14 cellular contexts compared by ENCODE assay signal in the genomic region with DNA sequence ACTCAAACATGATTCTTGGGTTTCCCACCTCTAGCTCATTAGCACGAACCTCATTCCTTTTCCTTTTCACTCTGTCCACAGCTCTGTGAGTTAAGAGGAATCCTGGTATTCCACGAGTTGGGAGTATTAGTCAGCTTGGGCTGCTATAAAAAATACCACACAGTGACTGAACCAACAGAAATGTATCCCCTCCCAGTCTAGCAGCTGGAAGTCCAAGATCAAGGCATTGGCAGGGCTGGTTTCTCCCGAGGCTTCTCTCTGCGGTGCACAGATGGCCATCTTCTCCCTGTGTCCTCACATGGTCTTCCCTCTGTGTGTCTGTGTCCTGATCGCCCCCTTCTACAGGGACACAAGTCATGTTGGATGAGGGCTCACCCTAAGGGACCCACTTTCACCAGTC.
"Had no signal": no experiment of that assay in that cellular context is flagged by ENCODE, and none has a peak within 500 bp of the region (broad histone marks: within the 10 kb centered on the region; RNA-seq: fewer than 3 reads in every experiment).

No MANE protein-coding gene starts in this region.

- H3K27me3 Mint-ChIP-seq: activated naive CD4-positive, alpha-beta T cell treated with anti-CD3 and anti-CD28 coated beads, Interleukin-2, amount 50 U/mL, for 24 hours; brain had no signal

- H3K9me3 Mint-ChIP-seq: activated naive CD4-positive, alpha-beta T cell treated with anti-CD3 and anti-CD28 coated beads, Interleukin-2, amount 50 U/mL, for 24 hours had no signal

- H3K9me3 ChIP-seq: neutrophil, right atrium auricular region, tibial artery had no signal

- DNase-seq: activated CD4-positive, alpha-beta T cell treated with anti-CD3 and anti-CD28 coated beads, Interleukin-2, amount 50 U/mL, for 4 hours; activated T-cell treated with anti-CD3 and anti-CD28 coated beads, Interleukin-2, amount 50 U/mL, for 1 hour; cerebellar nuclear complex; dorsolateral prefrontal cortex; foreskin melanocyte; tibial artery had no signal

- H3K4me3 ChIP-seq: dorsolateral prefrontal cortex, right atrium auricular region, smooth muscle cell, tibial artery had no signal

- H3K27ac ChIP-seq: neutrophil, tibial artery had no signal

- H3K4me2 ChIP-seq: smooth muscle cell had no signal

- H3K4me3 Mint-ChIP-seq: activated naive CD4-positive, alpha-beta T cell treated with anti-CD3 and anti-CD28 coated beads, Interleukin-2, amount 50 U/mL, for 24 hours; brain; T-helper 2 cell treated with Interferon-gamma antibody and Interleukin-4, amounts not matched to agents 5 μg/mL and 100 μg/mL, for 36 hours had no signal

- H3K36me3 ChIP-seq: neutrophil had no signal

- H3K36me3 Mint-ChIP-seq: activated naive CD4-positive, alpha-beta T cell treated with anti-CD3 and anti-CD28 coated beads, Interleukin-2, amount 50 U/mL, for 24 hours had no signal

- H3K27me3 ChIP-seq: neutrophil, right atrium auricular region, tibial artery had no signal

- H3K4me1 Mint-ChIP-seq: activated naive CD4-positive, alpha-beta T cell treated with anti-CD3 and anti-CD28 coated beads, Interleukin-2, amount 50 U/mL, for 24 hours had no signal

- H3K27ac Mint-ChIP-seq: activated naive CD4-positive, alpha-beta T cell treated with anti-CD3 and anti-CD28 coated beads, Interleukin-2, amount 50 U/mL, for 24 hours; brain; T-helper 2 cell treated with Interferon-gamma antibody and Interleukin-4, amounts not matched to agents 5 μg/mL and 100 μg/mL, for 36 hours had no signal

- ATAC-seq: activated CD4-positive, CD25-positive, alpha-beta regulatory T cell treated with anti-CD3 and anti-CD28 coated beads, Interleukin-2, amount 50 U/mL, for 24 hours; esophagus mucosa had no signal
